16 cellular contexts compared by ENCODE assay signal in the genomic region with DNA sequence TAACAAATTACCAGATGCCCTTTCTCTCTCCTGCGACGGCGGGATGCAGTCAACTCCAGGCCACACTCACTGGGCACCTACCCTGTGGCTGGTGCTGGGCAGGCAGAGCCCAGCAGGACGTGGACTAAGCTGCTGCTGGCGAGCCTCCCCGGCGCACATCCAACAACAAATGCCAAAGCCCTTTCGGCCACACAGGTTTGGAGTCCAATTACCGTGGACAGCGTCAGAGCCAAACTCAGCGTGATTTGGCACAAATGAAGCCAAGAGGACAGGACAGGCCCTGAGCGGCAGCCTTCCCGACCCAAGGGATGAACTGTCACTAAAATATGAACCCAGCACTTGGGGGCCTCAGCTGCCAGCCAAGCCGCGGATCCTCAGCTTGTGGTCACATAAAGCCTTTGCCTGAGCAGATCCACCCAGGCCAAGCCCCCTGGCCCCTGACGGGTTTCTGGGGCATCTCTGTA.
DNase-seq lines count a peak whose midpoint lies in the region; TF ChIP-seq lines count a peak whose summit lies in the region.
"Had no signal": no experiment of that assay in that cellular context is flagged by ENCODE, and none has a peak within 500 bp of the region (broad histone marks: within the 10 kb centered on the region; RNA-seq: fewer than 3 reads in every experiment).

No MANE protein-coding gene starts in this region.

- TF ChIP-seq CTCF in LNCaP clone FGC (IDR thresholded peaks at IDR 0.05; ENCODE audit: control insufficient read depth, extremely low read depth, insufficient read depth) (no peak), astrocyte of the spinal cord (IDR thresholded peaks at IDR 0.05; ENCODE audit: low read depth, low read length) (no peak)

- DNase-seq in LNCaP clone FGC (ENCODE audit: low read depth) (peak; percentile 93), astrocyte of the spinal cord (ENCODE audit: low read depth, low spot score) (peak; percentile 55), iris pigment epithelial cell (ENCODE audit: low read depth) (peak; percentile 28), stromal cell of bone marrow (ENCODE audit: low read depth) (peak; percentile 43), KBM-7 (no peak), NCI-H1436 (lab: John Stamatoyannopoulos, UW) (no peak)
- DNase-seq in stimulated activated CD4-positive, alpha-beta T cell treated with anti-CD3 and anti-CD28 coated beads, Interleukin-4, amount 100 ng/mL, for 4 hours, result no peak
- DNase-seq: activated T-cell treated with anti-CD3 and anti-CD28 coated beads, Interleukin-2, amount 50 U/mL, for 72 hours; amniotic stem cell; CD4-positive, CD25-positive, alpha-beta regulatory T cell; mesendoderm; NCI-H1694 treated with DMSO at 0.1 percent for 48 hours; NCI-H526; occipital lobe had no signal

- H3K4me3 ChIP-seq in LNCaP clone FGC (ENCODE audit: low read depth, low read length), result no peak overlapping the region
- H3K4me3 ChIP-seq in astrocyte of the spinal cord (ENCODE audit: low read depth, low read length), result no peak overlapping the region
- H3K4me3 ChIP-seq: GM12878, suprapubic skin had no signal

- in situ Hi-C loops in astrocyte of the spinal cord (cut with HindIII; ENCODE audit: low sequenced_read_pairs) (no loop called here), KBM-7 (cut with MboI; ENCODE audit: low pct_unique_long_range_greater_than_20kb, low sequenced_read_pairs) (no loop called here)

Comparison
In these comparisons a context has a peak if more than half of its experiments do, and no peak if none do; other contexts are left out.
1. DNase-seq: peak in LNCaP clone FGC (single experiment), astrocyte of the spinal cord (single experiment), iris pigment epithelial cell (single experiment) and stromal cell of bone marrow (single experiment); none in KBM-7 (single experiment), stimulated activated CD4-positive, alpha-beta T cell treated with anti-CD3 and anti-CD28 coated beads, Interleukin-4, amount 100 ng/mL, for 4 hours (0 of 2) and NCI-H1436 (single experiment).